In genomic region chr18:70672581-70672980, GRCh38 we compare ENCODE assay signal across 17 cellular contexts.
DNase-seq lines count a peak whose midpoint lies in the region; ATAC-seq and TF ChIP-seq lines count a peak whose summit lies in the region.
"Had no signal": no experiment of that assay in that cellular context is flagged by ENCODE, and none has a peak within 500 bp of the region (broad histone marks: within the 10 kb centered on the region; RNA-seq: fewer than 3 reads in every experiment).

No MANE protein-coding gene starts in this region.

- H3K27ac ChIP-seq in DND-41 (ENCODE audit: low read length) (no peak overlapping the region), SJCRH30 (no peak overlapping the region)
- H3K27ac ChIP-seq: left lung had no signal

- no peak for DNase-seq in activated T-cell treated with anti-CD3 and anti-CD28 coated beads, Interleukin-2, amount 50 U/mL, for 24 hours
- no peak for DNase-seq in activated T-cell treated with anti-CD3 and anti-CD28 coated beads, Interleukin-2, amount 50 U/mL, for 48 hours
- DNase-seq in DND-41 (peak; percentile 16), T-helper 22 cell (ENCODE audit: low read depth) (peak; percentile 25), mucosa of descending colon (no peak), COR-L47 (lab: John Stamatoyannopoulos, UW) (no peak), SJCRH30 (no peak)
- DNase-seq: endodermal cell, HCEC 1CT, head of caudate nucleus, left lung, NCI-H146, NCI-H69, PC-3, T1000 had no signal

- intact Hi-C loops in mucosa of descending colon (cut with DNase I, micrococcal nuclease): no loop called here

- H3K79me2 ChIP-seq in DND-41 (ENCODE audit: insufficient read depth, low read length): no peaks in the 10 kb centered on the region

- no peak overlapping the region for H2AFZ ChIP-seq in DND-41 (ENCODE audit: low read depth, low read length)

- no peak for TF ChIP-seq CTCF in DND-41 (IDR thresholded peaks at IDR 0.05; ENCODE audit: borderline replicate concordance, extremely low read depth, low read length, poor library complexity, severe bottlenecking)
- TF ChIP-seq CTCF in mucosa of descending colon (IDR thresholded peaks at IDR 0.05): no peak

- peak; percentile 73 for ATAC-seq in DND-41 (ENCODE audit: insufficient read depth, low read depth)
- ATAC-seq in mucosa of descending colon: peak; percentile 50
- no peak for ATAC-seq in HG02642 (IDR thresholded peaks at IDR 0.05; ENCODE audit: poor library complexity, unreplicated experiment)
- ATAC-seq: left lung, PC-3 had no signal

- H3K9me3 ChIP-seq in DND-41 (ENCODE audit: insufficient read depth, low read length, severe bottlenecking) (peaks cover 17% of the 10 kb centered on the region), mucosa of descending colon (peaks cover 4% of the 10 kb centered on the region), SJCRH30 (replicated peaks) (no peaks in the 10 kb centered on the region)

- H3K4me1 ChIP-seq in DND-41 (ENCODE audit: insufficient read depth, low read length) (peaks cover 13% of the 10 kb centered on the region), mucosa of descending colon (ENCODE audit: low read depth) (no peaks in the 10 kb centered on the region), SJCRH30 (no peaks in the 10 kb centered on the region)
- H3K4me1 ChIP-seq: left lung had no signal

- no peaks in the 10 kb centered on the region for H3K36me3 ChIP-seq in DND-41 (ENCODE audit: insufficient read depth, low read length)
- H3K36me3 ChIP-seq in mucosa of descending colon (ENCODE audit: low read depth): no peaks in the 10 kb centered on the region
- H3K36me3 ChIP-seq in SJCRH30: no peaks in the 10 kb centered on the region
- H3K36me3 ChIP-seq: left lung had no signal

- no peak overlapping the region for H3K4me2 ChIP-seq in DND-41 (ENCODE audit: insufficient read depth, low read length)
- H3K4me2 ChIP-seq: smooth muscle cell had no signal

- peaks cover 21% of the 10 kb centered on the region for H3K9me3 Mint-ChIP-seq in activated T-cell treated with anti-CD3 and anti-CD28 coated beads, Interleukin-2, amount 50 U/mL, for 24 hours
- H3K9me3 Mint-ChIP-seq: endodermal cell had no signal

- H3K36me3 Mint-ChIP-seq in activated T-cell treated with anti-CD3 and anti-CD28 coated beads, Interleukin-2, amount 50 U/mL, for 24 hours (ENCODE audit: low read depth): peaks cover 12% of the 10 kb centered on the region

- no peak overlapping the region for H3K4me3 ChIP-seq in DND-41 (ENCODE audit: low read depth in 1 of 2, low read length in 2 of 2)
- H3K4me3 ChIP-seq in mucosa of descending colon: no peak overlapping the region
- no peak overlapping the region for H3K4me3 ChIP-seq in SJCRH30
- H3K4me3 ChIP-seq: left lung, smooth muscle cell had no signal

- peak overlapping the region; percentile 1 for H3K27ac Mint-ChIP-seq in activated T-cell treated with anti-CD3 and anti-CD28 coated beads, Interleukin-2, amount 50 U/mL, for 24 hours
- H3K27ac Mint-ChIP-seq: endodermal cell had no signal

- H3K4me1 Mint-ChIP-seq in activated T-cell treated with anti-CD3 and anti-CD28 coated beads, Interleukin-2, amount 50 U/mL, for 24 hours (ENCODE audit: low read depth): peaks cover 47% of the 10 kb centered on the region
- H3K4me1 Mint-ChIP-seq: endodermal cell had no signal

- no peaks in the 10 kb centered on the region for H4K20me1 ChIP-seq in DND-41 (ENCODE audit: insufficient read depth, low read length)

- H3K27me3 Mint-ChIP-seq in activated T-cell treated with anti-CD3 and anti-CD28 coated beads, Interleukin-2, amount 50 U/mL, for 24 hours: no peaks in the 10 kb centered on the region

- H3K9ac ChIP-seq in DND-41 (ENCODE audit: low read depth, low read length): no peak overlapping the region

- H3K27me3 ChIP-seq in DND-41 (ENCODE audit: insufficient read depth, low read length, poor library complexity) (no peaks in the 10 kb centered on the region), SJCRH30 (no peaks in the 10 kb centered on the region)
- H3K27me3 ChIP-seq: left lung had no signal

- no peak overlapping the region for H3K4me3 Mint-ChIP-seq in activated T-cell treated with anti-CD3 and anti-CD28 coated beads, Interleukin-2, amount 50 U/mL, for 24 hours
- H3K4me3 Mint-ChIP-seq: endodermal cell had no signal

Comparison
In these comparisons a context has a peak if more than half of its experiments do, and no peak if none do; other contexts are left out.
1. DNase-seq: peak in DND-41 (single experiment) and T-helper 22 cell (single experiment); none in activated T-cell treated with anti-CD3 and anti-CD28 coated beads, Interleukin-2, amount 50 U/mL, for 24 hours (single experiment), activated T-cell treated with anti-CD3 and anti-CD28 coated beads, Interleukin-2, amount 50 U/mL, for 48 hours (0 of 2), mucosa of descending colon (0 of 3), COR-L47 (single experiment) and SJCRH30 (0 of 2).